ENCODE assay signal across 1 cellular context in the genomic region with DNA sequence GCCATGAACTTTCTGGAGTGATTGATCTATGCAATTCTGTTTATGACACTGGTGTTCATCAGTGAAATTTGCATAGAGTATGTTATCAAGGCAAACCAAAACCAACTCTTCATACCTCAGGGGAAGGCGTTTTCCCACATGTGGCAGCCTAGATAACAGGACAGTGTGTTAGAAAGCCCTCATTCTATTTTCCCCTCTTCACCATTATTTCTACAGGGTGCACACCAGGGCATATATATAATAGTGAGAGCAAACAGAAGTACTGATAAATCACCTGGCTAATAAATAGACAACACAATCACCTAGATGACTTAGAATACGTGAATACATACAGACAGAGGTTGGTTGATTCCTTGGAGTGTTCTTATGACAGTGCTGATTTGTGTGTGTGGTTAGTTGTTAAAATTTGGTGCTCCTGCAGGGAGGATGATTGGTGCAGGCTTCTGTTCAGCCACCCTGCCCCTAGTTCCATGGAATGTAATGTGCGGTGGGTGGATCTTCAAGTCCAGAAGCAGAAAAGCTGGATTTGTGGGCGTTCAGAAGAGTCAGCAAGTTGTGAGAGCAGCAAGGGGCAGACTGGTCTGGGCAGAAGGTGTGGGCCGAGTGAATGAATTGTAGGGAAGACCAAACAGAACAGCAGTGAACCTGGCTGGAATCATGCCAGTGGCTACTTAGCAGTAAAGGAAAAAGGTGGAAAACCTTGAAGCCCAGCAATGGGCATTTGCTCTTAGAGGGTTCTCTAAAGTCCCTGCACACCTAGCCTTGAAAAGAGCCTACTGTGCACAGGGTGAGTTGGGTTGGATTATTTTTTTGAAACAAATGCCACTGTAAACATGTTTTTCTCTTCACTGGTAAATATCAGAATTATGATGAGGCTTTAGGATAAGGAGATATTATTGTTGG.
TF ChIP-seq lines count a peak whose summit lies in the region.

No MANE protein-coding gene starts in this region.

TF ChIP-seq in K562, 482 proteins besides CTCF, POLR2A, EP300 and RAD21 (continued from another document and continues in another):
- TF ChIP-seq, protein P1, sequence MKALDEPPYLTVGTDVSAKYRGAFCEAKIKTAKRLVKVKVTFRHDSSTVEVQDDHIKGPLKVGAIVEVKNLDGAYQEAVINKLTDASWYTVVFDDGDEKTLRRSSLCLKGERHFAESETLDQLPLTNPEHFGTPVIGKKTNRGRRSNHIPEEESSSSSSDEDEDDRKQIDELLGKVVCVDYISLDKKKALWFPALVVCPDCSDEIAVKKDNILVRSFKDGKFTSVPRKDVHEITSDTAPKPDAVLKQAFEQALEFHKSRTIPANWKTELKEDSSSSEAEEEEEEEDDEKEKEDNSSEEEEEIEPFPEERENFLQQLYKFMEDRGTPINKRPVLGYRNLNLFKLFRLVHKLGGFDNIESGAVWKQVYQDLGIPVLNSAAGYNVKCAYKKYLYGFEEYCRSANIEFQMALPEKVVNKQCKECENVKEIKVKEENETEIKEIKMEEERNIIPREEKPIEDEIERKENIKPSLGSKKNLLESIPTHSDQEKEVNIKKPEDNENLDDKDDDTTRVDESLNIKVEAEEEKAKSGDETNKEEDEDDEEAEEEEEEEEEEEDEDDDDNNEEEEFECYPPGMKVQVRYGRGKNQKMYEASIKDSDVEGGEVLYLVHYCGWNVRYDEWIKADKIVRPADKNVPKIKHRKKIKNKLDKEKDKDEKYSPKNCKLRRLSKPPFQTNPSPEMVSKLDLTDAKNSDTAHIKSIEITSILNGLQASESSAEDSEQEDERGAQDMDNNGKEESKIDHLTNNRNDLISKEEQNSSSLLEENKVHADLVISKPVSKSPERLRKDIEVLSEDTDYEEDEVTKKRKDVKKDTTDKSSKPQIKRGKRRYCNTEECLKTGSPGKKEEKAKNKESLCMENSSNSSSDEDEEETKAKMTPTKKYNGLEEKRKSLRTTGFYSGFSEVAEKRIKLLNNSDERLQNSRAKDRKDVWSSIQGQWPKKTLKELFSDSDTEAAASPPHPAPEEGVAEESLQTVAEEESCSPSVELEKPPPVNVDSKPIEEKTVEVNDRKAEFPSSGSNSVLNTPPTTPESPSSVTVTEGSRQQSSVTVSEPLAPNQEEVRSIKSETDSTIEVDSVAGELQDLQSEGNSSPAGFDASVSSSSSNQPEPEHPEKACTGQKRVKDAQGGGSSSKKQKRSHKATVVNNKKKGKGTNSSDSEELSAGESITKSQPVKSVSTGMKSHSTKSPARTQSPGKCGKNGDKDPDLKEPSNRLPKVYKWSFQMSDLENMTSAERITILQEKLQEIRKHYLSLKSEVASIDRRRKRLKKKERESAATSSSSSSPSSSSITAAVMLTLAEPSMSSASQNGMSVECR (CRISPR knock-in tag; IDR thresholded peaks at IDR 0.05): no peak
- TF ChIP-seq ZSCAN32 (CRISPR knock-in tag; IDR thresholded peaks at IDR 0.05): no peak
- peak; percentile 89 for TF ChIP-seq CBFA2T2 (conservative IDR thresholded peaks at IDR 0.05)
- TF ChIP-seq POLR3G (IDR thresholded peaks at IDR 0.05; ENCODE audit: extremely low read depth, insufficient read length, insufficient replicate concordance): no peak
- TF ChIP-seq GATAD2B (IDR thresholded peaks at IDR 0.05; ENCODE audit: borderline replicate concordance): peak; percentile 37; the same call in 1 of the 2 replicates
- no peak for TF ChIP-seq ZNF586 (CRISPR knock-in tag; conservative IDR thresholded peaks at IDR 0.05)
- TF ChIP-seq SMARCE1 (IDR thresholded peaks at IDR 0.05): peak; percentile 91
- TF ChIP-seq MTA3 (IDR thresholded peaks at IDR 0.05; ENCODE audit: borderline replicate concordance): peak; percentile 46
- no peak for TF ChIP-seq ZNF354B (CRISPR knock-in tag; IDR thresholded peaks at IDR 0.05)
- no peak for TF ChIP-seq CBX5 (IDR thresholded peaks at IDR 0.05; ENCODE audit: borderline replicate concordance, low read depth)
- peak; percentile 94 for TF ChIP-seq ZKSCAN1 (IDR thresholded peaks at IDR 0.05; ENCODE audit: low read depth, low read length)
- TF ChIP-seq RB1 (IDR thresholded peaks at IDR 0.05; ENCODE audit: low read depth): no peak
- TF ChIP-seq KAT7 (CRISPR knock-in tag; IDR thresholded peaks at IDR 0.05; ENCODE audit: borderline replicate concordance): no peak
- peak; percentile 57 for TF ChIP-seq HDAC3 (IDR thresholded peaks at IDR 0.05; ENCODE audit: borderline replicate concordance, partially characterized antibody)
- TF ChIP-seq ZNF121 (CRISPR knock-in tag; conservative IDR thresholded peaks at IDR 0.05): no peak
- peak in 1 of 2 experiments; percentile 56; a peak in 1 of 3 replicates for TF ChIP-seq CBX3 (IDR thresholded peaks at IDR 0.05; ENCODE audit: borderline replicate concordance in 1 of 2, low read length in 2 of 2)
- TF ChIP-seq RBM39 (optimal IDR thresholded peaks at IDR 0.05; ENCODE audit: low read depth, low read length): no peak
- TF ChIP-seq ZNF23 (CRISPR knock-in tag; IDR thresholded peaks at IDR 0.05): no peak
- TF ChIP-seq FOSL1 (tag; conservative IDR thresholded peaks at IDR 0.05): peak; percentile 58
- no peak for TF ChIP-seq SMARCB1 (IDR thresholded peaks at IDR 0.05; ENCODE audit: insufficient read length, low read depth)
- peak; percentile 96 for TF ChIP-seq SMARCA4 (IDR thresholded peaks at IDR 0.05)
- no peak for TF ChIP-seq ELF2 (CRISPR knock-in tag; IDR thresholded peaks at IDR 0.05)
- TF ChIP-seq BRF1 (IDR thresholded peaks at IDR 0.05; ENCODE audit: borderline replicate concordance, extremely low read depth, insufficient read length): no peak
- TF ChIP-seq LCOR (CRISPR knock-in tag; IDR thresholded peaks at IDR 0.05): peak; percentile 97
- TF ChIP-seq TCF3 (CRISPR knock-in tag; IDR thresholded peaks at IDR 0.05): peak; percentile 96
- no peak for TF ChIP-seq WHSC1 (IDR thresholded peaks at IDR 0.05; ENCODE audit: low read length)
- TF ChIP-seq RCOR1 (IDR thresholded peaks at IDR 0.05; ENCODE audit: borderline replicate concordance in 1 of 2, low read depth in 2 of 2, low read length in 2 of 2): peak in 1 of 2 experiments; percentile 86; a peak in 2 of 4 replicates
- TF ChIP-seq ZNF184 (CRISPR knock-in tag; IDR thresholded peaks at IDR 0.05): no peak
- TF ChIP-seq NCOR1 (IDR thresholded peaks at IDR 0.05): peak; percentile 91
- no peak for TF ChIP-seq ZNF175 (CRISPR knock-in tag; IDR thresholded peaks at IDR 0.05; ENCODE audit: low read depth)
- TF ChIP-seq GATA2 (CRISPR knock-in tag; IDR thresholded peaks at IDR 0.05): peak; percentile 80
- peak; percentile 96 for TF ChIP-seq CBFA2T3 (IDR thresholded peaks at IDR 0.05)
- no peak for TF ChIP-seq XRCC4 (IDR thresholded peaks at IDR 0.05; ENCODE audit: extremely low read depth, insufficient read depth, insufficient read length)
- TF ChIP-seq, protein P2, sequence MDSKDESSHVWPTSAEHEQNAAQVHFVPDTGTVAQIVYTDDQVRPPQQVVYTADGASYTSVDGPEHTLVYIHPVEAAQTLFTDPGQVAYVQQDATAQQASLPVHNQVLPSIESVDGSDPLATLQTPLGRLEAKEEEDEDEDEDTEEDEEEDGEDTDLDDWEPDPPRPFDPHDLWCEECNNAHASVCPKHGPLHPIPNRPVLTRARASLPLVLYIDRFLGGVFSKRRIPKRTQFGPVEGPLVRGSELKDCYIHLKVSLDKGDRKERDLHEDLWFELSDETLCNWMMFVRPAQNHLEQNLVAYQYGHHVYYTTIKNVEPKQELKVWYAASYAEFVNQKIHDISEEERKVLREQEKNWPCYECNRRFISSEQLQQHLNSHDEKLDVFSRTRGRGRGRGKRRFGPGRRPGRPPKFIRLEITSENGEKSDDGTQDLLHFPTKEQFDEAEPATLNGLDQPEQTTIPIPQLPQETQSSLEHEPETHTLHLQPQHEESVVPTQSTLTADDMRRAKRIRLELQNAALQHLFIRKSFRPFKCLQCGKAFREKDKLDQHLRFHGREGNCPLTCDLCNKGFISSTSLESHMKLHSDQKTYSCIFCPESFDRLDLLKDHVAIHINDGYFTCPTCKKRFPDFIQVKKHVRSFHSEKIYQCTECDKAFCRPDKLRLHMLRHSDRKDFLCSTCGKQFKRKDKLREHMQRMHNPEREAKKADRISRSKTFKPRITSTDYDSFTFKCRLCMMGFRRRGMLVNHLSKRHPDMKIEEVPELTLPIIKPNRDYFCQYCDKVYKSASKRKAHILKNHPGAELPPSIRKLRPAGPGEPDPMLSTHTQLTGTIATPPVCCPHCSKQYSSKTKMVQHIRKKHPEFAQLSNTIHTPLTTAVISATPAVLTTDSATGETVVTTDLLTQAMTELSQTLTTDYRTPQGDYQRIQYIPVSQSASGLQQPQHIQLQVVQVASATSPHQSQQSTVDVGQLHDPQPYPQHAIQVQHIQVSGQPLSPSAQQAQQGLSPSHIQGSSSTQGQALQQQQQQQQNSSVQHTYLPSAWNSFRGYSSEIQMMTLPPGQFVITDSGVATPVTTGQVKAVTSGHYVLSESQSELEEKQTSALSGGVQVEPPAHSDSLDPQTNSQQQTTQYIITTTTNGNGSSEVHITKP (IDR thresholded peaks at IDR 0.05; ENCODE audit: partially characterized antibody): peak; percentile 89
- TF ChIP-seq HINFP (tag; conservative IDR thresholded peaks at IDR 0.05; ENCODE audit: low read depth): no peak
- TF ChIP-seq, protein P3, sequence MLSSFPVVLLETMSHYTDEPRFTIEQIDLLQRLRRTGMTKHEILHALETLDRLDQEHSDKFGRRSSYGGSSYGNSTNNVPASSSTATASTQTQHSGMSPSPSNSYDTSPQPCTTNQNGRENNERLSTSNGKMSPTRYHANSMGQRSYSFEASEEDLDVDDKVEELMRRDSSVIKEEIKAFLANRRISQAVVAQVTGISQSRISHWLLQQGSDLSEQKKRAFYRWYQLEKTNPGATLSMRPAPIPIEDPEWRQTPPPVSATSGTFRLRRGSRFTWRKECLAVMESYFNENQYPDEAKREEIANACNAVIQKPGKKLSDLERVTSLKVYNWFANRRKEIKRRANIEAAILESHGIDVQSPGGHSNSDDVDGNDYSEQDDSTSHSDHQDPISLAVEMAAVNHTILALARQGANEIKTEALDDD (IDR thresholded peaks at IDR 0.05): peak; percentile 50
- TF ChIP-seq ZC3H4 (CRISPR knock-in tag; IDR thresholded peaks at IDR 0.05; ENCODE audit: borderline replicate concordance): no peak
- TF ChIP-seq, protein P4, sequence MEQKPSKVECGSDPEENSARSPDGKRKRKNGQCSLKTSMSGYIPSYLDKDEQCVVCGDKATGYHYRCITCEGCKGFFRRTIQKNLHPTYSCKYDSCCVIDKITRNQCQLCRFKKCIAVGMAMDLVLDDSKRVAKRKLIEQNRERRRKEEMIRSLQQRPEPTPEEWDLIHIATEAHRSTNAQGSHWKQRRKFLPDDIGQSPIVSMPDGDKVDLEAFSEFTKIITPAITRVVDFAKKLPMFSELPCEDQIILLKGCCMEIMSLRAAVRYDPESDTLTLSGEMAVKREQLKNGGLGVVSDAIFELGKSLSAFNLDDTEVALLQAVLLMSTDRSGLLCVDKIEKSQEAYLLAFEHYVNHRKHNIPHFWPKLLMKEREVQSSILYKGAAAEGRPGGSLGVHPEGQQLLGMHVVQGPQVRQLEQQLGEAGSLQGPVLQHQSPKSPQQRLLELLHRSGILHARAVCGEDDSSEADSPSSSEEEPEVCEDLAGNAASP (IDR thresholded peaks at IDR 0.05): no peak
- TF ChIP-seq THRB (CRISPR knock-in tag; conservative IDR thresholded peaks at IDR 0.05): no peak
- TF ChIP-seq ZNF41 (CRISPR knock-in tag; conservative IDR thresholded peaks at IDR 0.05): no peak
- TF ChIP-seq SAFB2 (IDR thresholded peaks at IDR 0.05; ENCODE audit: borderline replicate concordance, low read depth, low read length, severe bottlenecking): no peak
- peak; percentile 77 for TF ChIP-seq ZNF766 (CRISPR knock-in tag; conservative IDR thresholded peaks at IDR 0.05)
- peak in 1 of 2 experiments; percentile 76; a peak in 1 of 4 replicates for TF ChIP-seq TBL1XR1 (IDR thresholded peaks at IDR 0.05; ENCODE audit: low read length in 2 of 2)
- peak; percentile 44; the same call in 1 of the 2 replicates for TF ChIP-seq L3MBTL2 (IDR thresholded peaks at IDR 0.05)
- no peak for TF ChIP-seq ASH1L (IDR thresholded peaks at IDR 0.05; ENCODE audit: borderline replicate concordance, low read depth, partially characterized antibody)
- TF ChIP-seq XRCC3 (IDR thresholded peaks at IDR 0.05): no peak
- TF ChIP-seq BHLHE40 (IDR thresholded peaks at IDR 0.05; ENCODE audit: low read length): 0 out of 2 replicates have a peak, but pooled peaks have one; percentile 39
- TF ChIP-seq GTF2A2 (tag; IDR thresholded peaks at IDR 0.05): no peak
- TF ChIP-seq ADNP (tag; IDR thresholded peaks at IDR 0.05): peak; percentile 73; the same call in 1 of the 2 replicates
- TF ChIP-seq ZNF24 (IDR thresholded peaks at IDR 0.05): 0 out of 2 replicates have a peak, but pooled peaks have one; percentile 26
- TF ChIP-seq KLF6 (CRISPR knock-in tag; IDR thresholded peaks at IDR 0.05; ENCODE audit: borderline replicate concordance): no peak
- peak; percentile 25; the same call in 1 of the 2 replicates for TF ChIP-seq NCOA6 (IDR thresholded peaks at IDR 0.05)
- peak; percentile 11 for TF ChIP-seq TAF9B (IDR thresholded peaks at IDR 0.05; ENCODE audit: partially characterized antibody)
- peak; percentile 84 for TF ChIP-seq FOXM1 (IDR thresholded peaks at IDR 0.05; ENCODE audit: low read depth)
- TF ChIP-seq FOXM1 (CRISPR knock-in tag; IDR thresholded peaks at IDR 0.05; ENCODE audit: low read depth): 0 out of 2 replicates have a peak, but pooled peaks have one; percentile 27
- TF ChIP-seq MCM7 (IDR thresholded peaks at IDR 0.05): 0 out of 4 replicates have a peak, but pooled peaks of 1 of the 2 experiments have one; percentile 14
- TF ChIP-seq NFRKB (IDR thresholded peaks at IDR 0.05; ENCODE audit: low read depth): no peak
